1 cellular context compared by ENCODE assay signal in the genomic region with DNA sequence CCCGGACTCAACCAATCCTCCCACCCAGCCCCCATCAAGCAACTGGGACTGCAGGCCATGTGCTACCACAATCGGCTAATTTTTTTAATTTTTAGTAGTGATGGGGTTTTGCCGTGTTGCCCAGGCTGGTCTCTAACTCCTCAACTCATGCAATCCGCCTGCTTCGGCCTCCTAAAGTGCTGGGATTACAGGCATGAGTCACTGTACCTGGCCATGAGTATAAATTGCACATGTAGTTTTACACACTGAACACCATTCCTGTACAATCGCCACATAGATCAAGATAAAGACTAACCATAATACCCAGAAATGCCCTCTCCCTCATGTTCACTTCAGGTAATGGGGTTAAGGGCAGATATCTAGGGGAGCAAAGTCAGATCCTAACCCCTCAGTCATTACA.
TF ChIP-seq lines count a peak whose summit lies in the region.

No MANE protein-coding gene starts in this region.

TF ChIP-seq in HepG2, 621 proteins besides CTCF, POLR2A, EP300 and RAD21:
- TF ChIP-seq CREB1 (IDR thresholded peaks at IDR 0.05) (no peak), CREB1 (CRISPR knock-in tag; IDR thresholded peaks at IDR 0.05) (no peak)
